ENCODE assay signal across 14 cellular contexts in genomic region chr18:23578891-23579653, GRCh38. TPM values are rescaled to one million over a fixed set of nuclear protein-coding genes. Genes with fewer than 3 reads are reported as not detected.
DNase-seq lines count a peak whose midpoint lies in the region; ATAC-seq, FAIRE-seq and TF ChIP-seq lines count a peak whose summit lies in the region.
"Had no signal": no experiment of that assay in that cellular context is flagged by ENCODE, and none has a peak within 500 bp of the region (broad histone marks: within the 10 kb centered on the region; RNA-seq: fewer than 3 reads in every experiment).

No MANE protein-coding gene starts in this region.

- TF ChIP-seq RAD21 in HepG2 (CRISPR knock-in tag; IDR thresholded peaks at IDR 0.05) = no peak

- H3K9ac ChIP-seq in HepG2 (ENCODE audit: insufficient read depth, low read depth, low read length) = no peak overlapping the region
- H3K9ac ChIP-seq in PC-3 (ENCODE audit: low read length) = no peak overlapping the region

- H3K36me3 ChIP-seq in right lobe of liver = no peaks in the 10 kb centered on the region
- H3K36me3 ChIP-seq in HepG2 (replicated peaks in 1 of 2; ENCODE audit: control insufficient read depth in 1 of 2, insufficient read depth in 2 of 2, low read length in 2 of 2) = peaks cover 16 to 43% of the 10 kb centered on the region in 2 experiments
- peaks cover 3% of the 10 kb centered on the region for H3K36me3 ChIP-seq in PC-3 (ENCODE audit: low read depth, low read length)

- TF ChIP-seq CTCF in right lobe of liver (IDR thresholded peaks at IDR 0.05) = no peak
- no peak for TF ChIP-seq CTCF in HepG2 (CRISPR knock-in tag; IDR thresholded peaks at IDR 0.05)
- TF ChIP-seq CTCF in PC-3 (conservative IDR thresholded peaks at IDR 0.05; ENCODE audit: low read depth, low read length) = no peak

- no peaks in the 10 kb centered on the region for H3K9me3 ChIP-seq in right lobe of liver
- H3K9me3 ChIP-seq in HepG2 (ENCODE audit: low read length) = no peaks in the 10 kb centered on the region
- no peaks in the 10 kb centered on the region for H3K9me3 ChIP-seq in PC-3 (ENCODE audit: low read length)

- no peaks in the 10 kb centered on the region for H3K9me3 Mint-ChIP-seq in activated CD8-positive, alpha-beta T cell treated with anti-CD3 and anti-CD28 coated beads, Interleukin-2, amount 10 ng/mL, durations not matched to agents 7 days and 5 days (ENCODE audit: insufficient read depth)
- H3K9me3 Mint-ChIP-seq: activated naive CD4-positive, alpha-beta T cell treated with anti-CD3 and anti-CD28 coated beads, Interleukin-2, amount 10 ng/mL, durations not matched to agents 7 days and 5 days had no signal

- POLR2A ChIA-PET in HepG2 (lab: Yijun Ruan, JAX) (interaction anchor here (1.9 kb wide), 1 partner anchor 9 kb away, joined by 7 read pairs; no protein-coding TSS in a partner anchor), PC-3 (lab: Charles Lee; ENCODE audit: unreplicated experiment) (no interaction called here)
- POLR2A ChIA-PET in activated CD8-positive, alpha-beta T cell treated with anti-CD3 and anti-CD28 coated beads, Interleukin-2, amount 10 ng/mL, durations not matched to agents 7 days and 5 days (lab: Charles Lee) = no interaction called here

- DNase-seq in right lobe of liver = no peak
- no peak for DNase-seq in HepG2 (ENCODE audit: low spot score)
- DNase-seq in activated CD8-positive, alpha-beta T cell treated with anti-CD3 and anti-CD28 coated beads, Interleukin-2, amount 10 ng/mL, durations not matched to agents 7 days and 5 days = no peak
- DNase-seq in iris pigment epithelial cell (ENCODE audit: low read depth) = peak; percentile 63
- no peak for DNase-seq in posterior vena cava (ENCODE audit: low spot score)
- no peak for DNase-seq in NCI-H1105 treated with DMSO at 0.1 percent for 48 hours (lab: John Stamatoyannopoulos, UW)
- DNase-seq in PC-3 = no peak
- DNase-seq: activated naive CD4-positive, alpha-beta T cell treated with anti-CD3 and anti-CD28 coated beads, Interleukin-2, amount 10 ng/mL, durations not matched to agents 7 days and 5 days; erythroblast; GOT3; mesendoderm; NCI-H2171; T1000 had no signal

- CTCF ChIA-PET in HepG2 (lab: Yijun Ruan, JAX; ENCODE audit: low intra/inter-chr PET ratio, low total read pairs) (no interaction called here), PC-3 (lab: Charles Lee) (no interaction called here)
- CTCF ChIA-PET in activated CD8-positive, alpha-beta T cell treated with anti-CD3 and anti-CD28 coated beads, Interleukin-2, amount 10 ng/mL, durations not matched to agents 7 days and 5 days (lab: Charles Lee) = interaction anchor here (1.1 kb wide), 1 partner anchor 12 kb away, joined by 3 read pairs; no protein-coding TSS in a partner anchor

- no peak overlapping the region for H3K4me3 Mint-ChIP-seq in activated CD8-positive, alpha-beta T cell treated with anti-CD3 and anti-CD28 coated beads, Interleukin-2, amount 10 ng/mL, durations not matched to agents 7 days and 5 days
- H3K4me3 Mint-ChIP-seq: activated naive CD4-positive, alpha-beta T cell treated with anti-CD3 and anti-CD28 coated beads, Interleukin-2, amount 10 ng/mL, durations not matched to agents 7 days and 5 days had no signal

- H3K27me3 ChIP-seq in right lobe of liver (no peaks in the 10 kb centered on the region), HepG2 (ENCODE audit: control insufficient read depth in 1 of 2, insufficient read depth in 2 of 2, low read length in 2 of 2) (no peaks in the 10 kb centered on the region), PC-3 (ENCODE audit: low read length) (no peaks in the 10 kb centered on the region)

- H4K20me1 ChIP-seq in HepG2 (ENCODE audit: insufficient read depth, low read length) (peaks cover 42% of the 10 kb centered on the region), PC-3 (ENCODE audit: low read length) (peaks cover 42% of the 10 kb centered on the region)

- TF ChIP-seq POLR2A in right lobe of liver (IDR thresholded peaks at IDR 0.05) (no peak), HepG2 (IDR thresholded peaks at IDR 0.05; ENCODE audit: insufficient read depth in 1 of 2, low read depth in 2 of 2, low read length in 2 of 2) (no peak)

- H3K79me2 ChIP-seq in HepG2 (ENCODE audit: insufficient read depth, low read length) (peaks cover 79% of the 10 kb centered on the region), PC-3 (ENCODE audit: low read length) (peaks cover 69% of the 10 kb centered on the region)

- H3K9me2 ChIP-seq in PC-3 (replicated peaks; ENCODE audit: low read length) = no peaks in the 10 kb centered on the region

- FAIRE-seq in HepG2 (lab: Jason Lieb, UNC) = no peak

- BruUV-seq in HepG2 (replicated peaks; lab: Mats Ljungman, UMichigan) (no TSS peak), PC-3 (replicated peaks; lab: Mats Ljungman, UMichigan) (no TSS peak)

- H3K4me2 ChIP-seq in HepG2 (ENCODE audit: low read depth, low read length) = no peak overlapping the region
- H3K4me2 ChIP-seq in PC-3 (ENCODE audit: low read length) = no peak overlapping the region

- H3K27me3 Mint-ChIP-seq in activated CD8-positive, alpha-beta T cell treated with anti-CD3 and anti-CD28 coated beads, Interleukin-2, amount 10 ng/mL, durations not matched to agents 7 days and 5 days (ENCODE audit: low read depth) = no peaks in the 10 kb centered on the region
- H3K27me3 Mint-ChIP-seq: activated naive CD4-positive, alpha-beta T cell treated with anti-CD3 and anti-CD28 coated beads, Interleukin-2, amount 10 ng/mL, durations not matched to agents 7 days and 5 days had no signal

- peaks cover 52% of the 10 kb centered on the region for H3K4me1 Mint-ChIP-seq in activated CD8-positive, alpha-beta T cell treated with anti-CD3 and anti-CD28 coated beads, Interleukin-2, amount 10 ng/mL, durations not matched to agents 7 days and 5 days (ENCODE audit: low read depth)

- H3K36me3 Mint-ChIP-seq in activated CD8-positive, alpha-beta T cell treated with anti-CD3 and anti-CD28 coated beads, Interleukin-2, amount 10 ng/mL, durations not matched to agents 7 days and 5 days (ENCODE audit: low read depth) = peaks cover 46% of the 10 kb centered on the region

- no peaks in the 10 kb centered on the region for H3F3A ChIP-seq in PC-3 (ENCODE audit: low read length, unreplicated experiment)

- intact Hi-C loops in right lobe of liver (cut with DNase I) = loop anchor here in 1 of 2 donors (10.0 kb wide), 1 partner anchor 54 kb away; no protein-coding TSS in a partner anchor
- intact Hi-C loops in HepG2 (cut with micrococcal nuclease; ENCODE audit: unreplicated experiment) = no loop called here
- intact Hi-C loops in posterior vena cava (cut with DNase I) = loop anchor here in 1 of 2 donors (5.0 kb wide), 1 partner anchor 42 kb away; no protein-coding TSS in a partner anchor
- intact Hi-C loops in PC-3 (cut with micrococcal nuclease) = no loop called here

- H3K4me1 ChIP-seq in right lobe of liver (peaks cover 0 to 25% (median 5%) of the 10 kb centered on the region in 4 donors), HepG2 (ENCODE audit: insufficient read depth, low read length) (peaks cover 84% of the 10 kb centered on the region), PC-3 (ENCODE audit: insufficient read depth, low read length) (peaks cover 30% of the 10 kb centered on the region)

- H3K4me3 ChIP-seq in right lobe of liver = no peak overlapping the region
- no peak overlapping the region for H3K4me3 ChIP-seq in HepG2 (replicated peaks in 1 of 3; ENCODE audit: insufficient read depth in 1 of 3, low read depth in 2 of 3, low read length in 3 of 3)
- H3K4me3 ChIP-seq in PC-3 (ENCODE audit: low read length) = no peak overlapping the region

- 85% methylated on average over 8 of the region's 8 CpGs for WGBS in right lobe of liver (ENCODE audit: insufficient coverage, low coverage, low lambda C conversion rate, missing lambda C conversion rate)
- WGBS in HepG2 (ENCODE audit: low lambda C conversion rate) = 88% methylated on average over 8 of the region's 8 CpGs

- peak overlapping the region; percentile 47 for H3K27ac Mint-ChIP-seq in activated CD8-positive, alpha-beta T cell treated with anti-CD3 and anti-CD28 coated beads, Interleukin-2, amount 10 ng/mL, durations not matched to agents 7 days and 5 days
- H3K27ac Mint-ChIP-seq: activated naive CD4-positive, alpha-beta T cell treated with anti-CD3 and anti-CD28 coated beads, Interleukin-2, amount 10 ng/mL, durations not matched to agents 7 days and 5 days had no signal

- in situ Hi-C loops in HepG2 (cut with HindIII; ENCODE audit: extremely low pct_ligation_motif_present, low pct_unique_long_range_greater_than_20kb) = no loop called here

- H3K27ac ChIP-seq in right lobe of liver (peak overlapping the region in 1 of 3 donors; percentile 43), HepG2 (ENCODE audit: extremely low read length, insufficient read depth, low read length) (no peak overlapping the region), PC-3 (ENCODE audit: low read length) (no peak overlapping the region)

- no peak overlapping the region for H2AFZ ChIP-seq in HepG2 (ENCODE audit: low read length)
- no peak overlapping the region for H2AFZ ChIP-seq in PC-3 (ENCODE audit: low read length)

- ATAC-seq in right lobe of liver (peak; percentile 40 to 79 (median 66)), HepG2 (no peak), HG03565 (IDR thresholded peaks at IDR 0.05; ENCODE audit: unreplicated experiment) (no peak), PC-3 (no peak)
- ATAC-seq in activated CD8-positive, alpha-beta T cell treated with anti-CD3 and anti-CD28 coated beads, Interleukin-2, amount 10 ng/mL, durations not matched to agents 7 days and 5 days = no peak

- TF ChIP-seq EP300 in HepG2 (IDR thresholded peaks at IDR 0.05; ENCODE audit: low read depth in 2 of 2, low read length in 2 of 2) (no peak), HepG2 (CRISPR knock-in tag; IDR thresholded peaks at IDR 0.05; ENCODE audit: borderline replicate concordance) (no peak)

RNA-seq across cellular contexts. Expression of gene NPC1, which starts 7.2 kb away (rescaled TPM):
- total RNA-seq in right lobe of liver (10 to 100 TPM; 11.9 to 31.2 (median 20.0) TPM), HepG2 (2016; rRNA removed; fragmentation: Illumina TruSeq; extraction: Trizol) (28.6 and 46.5 TPM in 2 replicates), posterior vena cava (10 to 100 TPM; 36.2 to 72.1 TPM), PC-3 (2014; rRNA removed) (85.5 and 122 TPM in 2 replicates)
- 8.3 and 10.0 TPM in 2 replicates for total RNA-seq in HepG2 (2016; cell fraction: cytosol; rRNA removed; fragmentation: Illumina TruSeq; extraction: Trizol; ENCODE audit: low read depth)
- 22.8 and 44.6 TPM in 2 replicates for total RNA-seq in HepG2 (2016; cell fraction: insoluble cytoplasmic fraction; rRNA removed; fragmentation: Illumina TruSeq; extraction: Trizol)
- total RNA-seq in HepG2 (2016; cell fraction: membrane; rRNA removed; fragmentation: Illumina TruSeq; extraction: Trizol) = 11.8 and 17.8 TPM in 2 replicates
- 80.8 and 107 TPM in 2 replicates for total RNA-seq in HepG2 (2016; cell fraction: nucleus; rRNA removed; fragmentation: Illumina TruSeq; extraction: Trizol)
- polyA plus RNA-seq in HepG2 (2011; rRNA removed) = 114 and 121 TPM in 2 replicates
- polyA plus RNA-seq in HepG2 (2011; cell fraction: cytosol; rRNA removed) = 149 and 162 TPM in 2 replicates
- polyA plus RNA-seq in HepG2 (2011; cell fraction: nucleus; rRNA removed) = 224 and 235 TPM in 2 replicates
- polyA plus RNA-seq in HepG2 (2012) = 89.5 and 105 TPM in 2 replicates
- 2.8 and 3.1 TPM in 2 replicates for polyA plus RNA-seq in HepG2 (2016; cell fraction: cytosol; fragmentation: Illumina TruSeq; extraction: Trizol; ENCODE audit: low read depth)
- polyA plus RNA-seq in HepG2 (2016; cell fraction: insoluble cytoplasmic fraction; fragmentation: Illumina TruSeq; extraction: Trizol; ENCODE audit: low read depth) = 16.2 and 18.5 TPM in 2 replicates
- polyA plus RNA-seq in HepG2 (2016; cell fraction: membrane; fragmentation: Illumina TruSeq; extraction: Trizol; ENCODE audit: low read depth) = 4.5 and 6.4 TPM in 2 replicates
- polyA plus RNA-seq in HepG2 (2016; cell fraction: nucleus; fragmentation: Illumina TruSeq; extraction: Trizol; ENCODE audit: insufficient read depth, low read depth) = 80.1 and 82.3 TPM in 2 replicates
- polyA minus RNA-seq in HepG2 (2011; rRNA and poly(A)+ RNA removed; ENCODE audit: low replicate concordance) = 256 and 622 TPM in 2 replicates
- polyA minus RNA-seq in HepG2 (2011; cell fraction: cytosol; rRNA and poly(A)+ RNA removed) = 144 and 165 TPM in 2 replicates
- 343 and 354 TPM in 2 replicates for polyA minus RNA-seq in HepG2 (2011; cell fraction: nucleus; rRNA and poly(A)+ RNA removed)
- 10 to 100 TPM; 34.6 to 35.0 TPM for total RNA-seq in activated CD8-positive, alpha-beta T cell treated with anti-CD3 and anti-CD28 coated beads, Interleukin-2, amount 10 ng/mL, durations not matched to agents 7 days and 5 days

Comparison
In these comparisons a context has a peak if more than half of its experiments do, and no peak if none do; other contexts are left out.
1. ATAC-seq: peak in right lobe of liver (4 of 4); none in HepG2 (single experiment), activated CD8-positive, alpha-beta T cell treated with anti-CD3 and anti-CD28 coated beads, Interleukin-2, amount 10 ng/mL, durations not matched to agents 7 days and 5 days (single experiment), HG03565 (single experiment) and PC-3 (single experiment).